Comparison of ENCODE assay signal across 1 cellular context in genomic region chr11:46438211-46438610, GRCh38.
TF ChIP-seq lines count a peak whose summit lies in the region.

No MANE protein-coding gene starts in this region.

TF ChIP-seq in GM23338, 12 proteins besides CTCF, POLR2A, EP300 and RAD21 (continued from another document):
- TF ChIP-seq, protein P1, sequence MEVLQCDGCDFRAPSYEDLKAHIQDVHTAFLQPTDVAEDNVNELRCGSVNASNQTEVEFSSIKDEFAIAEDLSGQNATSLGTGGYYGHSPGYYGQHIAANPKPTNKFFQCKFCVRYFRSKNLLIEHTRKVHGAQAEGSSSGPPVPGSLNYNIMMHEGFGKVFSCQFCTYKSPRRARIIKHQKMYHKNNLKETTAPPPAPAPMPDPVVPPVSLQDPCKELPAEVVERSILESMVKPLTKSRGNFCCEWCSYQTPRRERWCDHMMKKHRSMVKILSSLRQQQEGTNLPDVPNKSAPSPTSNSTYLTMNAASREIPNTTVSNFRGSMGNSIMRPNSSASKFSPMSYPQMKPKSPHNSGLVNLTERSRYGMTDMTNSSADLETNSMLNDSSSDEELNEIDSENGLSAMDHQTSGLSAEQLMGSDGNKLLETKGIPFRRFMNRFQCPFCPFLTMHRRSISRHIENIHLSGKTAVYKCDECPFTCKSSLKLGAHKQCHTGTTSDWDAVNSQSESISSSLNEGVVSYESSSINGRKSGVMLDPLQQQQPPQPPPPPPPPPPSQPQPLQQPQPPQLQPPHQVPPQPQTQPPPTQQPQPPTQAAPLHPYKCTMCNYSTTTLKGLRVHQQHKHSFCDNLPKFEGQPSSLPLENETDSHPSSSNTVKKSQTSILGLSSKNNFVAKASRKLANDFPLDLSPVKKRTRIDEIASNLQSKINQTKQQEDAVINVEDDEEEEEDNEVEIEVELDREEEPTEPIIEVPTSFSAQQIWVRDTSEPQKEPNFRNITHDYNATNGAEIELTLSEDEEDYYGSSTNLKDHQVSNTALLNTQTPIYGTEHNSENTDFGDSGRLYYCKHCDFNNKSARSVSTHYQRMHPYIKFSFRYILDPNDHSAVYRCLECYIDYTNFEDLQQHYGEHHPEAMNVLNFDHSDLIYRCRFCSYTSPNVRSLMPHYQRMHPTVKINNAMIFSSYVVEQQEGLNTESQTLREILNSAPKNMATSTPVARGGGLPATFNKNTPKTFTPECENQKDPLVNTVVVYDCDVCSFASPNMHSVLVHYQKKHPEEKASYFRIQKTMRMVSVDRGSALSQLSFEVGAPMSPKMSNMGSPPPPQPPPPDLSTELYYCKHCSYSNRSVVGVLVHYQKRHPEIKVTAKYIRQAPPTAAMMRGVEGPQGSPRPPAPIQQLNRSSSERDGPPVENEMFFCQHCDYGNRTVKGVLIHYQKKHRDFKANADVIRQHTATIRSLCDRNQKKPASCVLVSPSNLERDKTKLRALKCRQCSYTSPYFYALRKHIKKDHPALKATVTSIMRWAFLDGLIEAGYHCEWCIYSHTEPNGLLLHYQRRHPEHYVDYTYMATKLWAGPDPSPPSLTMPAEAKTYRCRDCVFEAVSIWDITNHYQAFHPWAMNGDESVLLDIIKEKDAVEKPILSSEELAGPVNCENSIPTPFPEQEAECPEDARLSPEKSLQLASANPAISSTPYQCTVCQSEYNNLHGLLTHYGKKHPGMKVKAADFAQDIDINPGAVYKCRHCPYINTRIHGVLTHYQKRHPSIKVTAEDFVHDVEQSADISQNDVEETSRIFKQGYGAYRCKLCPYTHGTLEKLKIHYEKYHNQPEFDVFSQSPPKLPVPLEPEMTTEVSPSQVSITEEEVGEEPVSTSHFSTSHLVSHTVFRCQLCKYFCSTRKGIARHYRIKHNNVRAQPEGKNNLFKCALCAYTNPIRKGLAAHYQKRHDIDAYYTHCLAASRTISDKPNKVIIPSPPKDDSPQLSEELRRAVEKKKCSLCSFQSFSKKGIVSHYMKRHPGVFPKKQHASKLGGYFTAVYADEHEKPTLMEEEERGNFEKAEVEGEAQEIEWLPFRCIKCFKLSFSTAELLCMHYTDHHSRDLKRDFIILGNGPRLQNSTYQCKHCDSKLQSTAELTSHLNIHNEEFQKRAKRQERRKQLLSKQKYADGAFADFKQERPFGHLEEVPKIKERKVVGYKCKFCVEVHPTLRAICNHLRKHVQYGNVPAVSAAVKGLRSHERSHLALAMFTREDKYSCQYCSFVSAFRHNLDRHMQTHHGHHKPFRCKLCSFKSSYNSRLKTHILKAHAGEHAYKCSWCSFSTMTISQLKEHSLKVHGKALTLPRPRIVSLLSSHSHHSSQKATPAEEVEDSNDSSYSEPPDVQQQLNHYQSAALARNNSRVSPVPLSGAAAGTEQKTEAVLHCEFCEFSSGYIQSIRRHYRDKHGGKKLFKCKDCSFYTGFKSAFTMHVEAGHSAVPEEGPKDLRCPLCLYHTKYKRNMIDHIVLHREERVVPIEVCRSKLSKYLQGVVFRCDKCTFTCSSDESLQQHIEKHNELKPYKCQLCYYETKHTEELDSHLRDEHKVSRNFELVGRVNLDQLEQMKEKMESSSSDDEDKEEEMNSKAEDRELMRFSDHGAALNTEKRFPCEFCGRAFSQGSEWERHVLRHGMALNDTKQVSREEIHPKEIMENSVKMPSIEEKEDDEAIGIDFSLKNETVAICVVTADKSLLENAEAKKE (CRISPR knock-in tag; IDR thresholded peaks at IDR 0.05) = no peak
- TF ChIP-seq POLR2AphosphoS5 (IDR thresholded peaks at IDR 0.05; ENCODE audit: low read depth) = no peak
- TF ChIP-seq REST (IDR thresholded peaks at IDR 0.05; ENCODE audit: unreplicated experiment) = no peak
- TF ChIP-seq EZH2 (IDR thresholded peaks at IDR 0.05; ENCODE audit: low read depth, unreplicated experiment) = no peak
- TF ChIP-seq NANOG (IDR thresholded peaks at IDR 0.05; ENCODE audit: borderline replicate concordance) = no peak
- no peak for TF ChIP-seq STAT1 (IDR thresholded peaks at IDR 0.05; ENCODE audit: unreplicated experiment)
- TF ChIP-seq ETS1 (IDR thresholded peaks at IDR 0.05) = no peak
- TF ChIP-seq EZH2phosphoT487 (IDR thresholded peaks at IDR 0.05; ENCODE audit: unreplicated experiment) = no peak
- no peak for TF ChIP-seq ZNF114 (CRISPR knock-in tag; IDR thresholded peaks at IDR 0.05)
